Comparison of ENCODE assay signal across 25 cellular contexts in genomic region chr18:72468011-72468710, GRCh38.
A peak's percentile ranks its signal among the peaks of the same experiment; 100 is the strongest.
DNase-seq lines count a peak whose midpoint lies in the region; ATAC-seq and TF ChIP-seq lines count a peak whose summit lies in the region.
"Had no signal": no experiment of that assay in that cellular context is flagged by ENCODE, and none has a peak within 500 bp of the region (broad histone marks: within the 10 kb centered on the region; RNA-seq: fewer than 3 reads in every experiment).

No MANE protein-coding gene starts in this region.

- no peaks in the 10 kb centered on the region for H3K36me3 ChIP-seq in SU-DHL-6 (ENCODE audit: low read length)

- DNase-seq in Caki2 (ENCODE audit: low read depth) = peak; percentile 45
- peak; percentile 1 for DNase-seq in NAMALWA (ENCODE audit: low spot score)
- peak; percentile 35 for DNase-seq in kidney glomerular epithelial cell (lab: John Stamatoyannopoulos, UW)
- no peak for DNase-seq in AG20443 (ENCODE audit: low spot score)
- DNase-seq in activated CD4-positive, alpha-beta T cell treated with anti-CD3 and anti-CD28 coated beads, Interleukin-2, amount 50 U/mL, for 1 hour = no peak
- DNase-seq: DMS79, EL, GDM1, HCEC 1CT, MM.1S, NCI-H1092 treated with DMSO at 0.1 percent for 48 hours, NCI-H1436, NCI-H187, NCI-H446, NCI-H524 treated with DMSO at 0.1 percent for 48 hours, NCI-H82, SIG-M5, SK-N-SH, T-helper 17 cell had no signal

- no peaks in the 10 kb centered on the region for H3K27me3 ChIP-seq in SU-DHL-6 (ENCODE audit: low read length)

- no peak for ATAC-seq in HG02588 (IDR thresholded peaks at IDR 0.05; ENCODE audit: unreplicated experiment)
- ATAC-seq: A549, GM12878, T-helper 17 cell had no signal

- TF ChIP-seq CTCF in SU-DHL-6 (IDR thresholded peaks at IDR 0.05; ENCODE audit: insufficient read depth, low read length, poor library complexity, severe bottlenecking) = no peak

- H3K9me3 ChIP-seq in SU-DHL-6 (ENCODE audit: insufficient read depth, low read length) = no peaks in the 10 kb centered on the region
- H3K9me3 ChIP-seq: A549, SK-N-SH had no signal

- no peak overlapping the region for H3K4me2 ChIP-seq in SU-DHL-6 (ENCODE audit: low read depth, low read length, poor library complexity, severe bottlenecking)
- H3K4me2 ChIP-seq: A549, KMS-11, SK-N-SH had no signal

- H3K9ac ChIP-seq in SU-DHL-6 (ENCODE audit: low read length) = no peak overlapping the region
- H3K9ac ChIP-seq: KMS-11, SK-N-SH had no signal

- no peaks in the 10 kb centered on the region for H3F3A ChIP-seq in SU-DHL-6 (ENCODE audit: insufficient read depth)

- H3K9me2 ChIP-seq in SU-DHL-6 (replicated peaks; ENCODE audit: insufficient read depth, low read length) = no peaks in the 10 kb centered on the region
- H3K9me2 ChIP-seq: SK-N-SH had no signal

- H3K4me3 ChIP-seq in SU-DHL-6 (ENCODE audit: insufficient read depth, low read length, poor library complexity, severe bottlenecking) = no peak overlapping the region
- H3K4me3 ChIP-seq: A549, GM12878 had no signal

- in situ Hi-C loops in Caki2 (cut with HindIII; ENCODE audit: low pct_unique_long_range_greater_than_20kb, low sequenced_read_pairs) = no loop called here

- H3K79me2 ChIP-seq in SU-DHL-6 (ENCODE audit: insufficient read depth, low read length) = no peaks in the 10 kb centered on the region

- peak overlapping the region; percentile 21 for H2AFZ ChIP-seq in SU-DHL-6 (ENCODE audit: low read depth, low read length, severe bottlenecking)

- no peaks in the 10 kb centered on the region for H4K20me1 ChIP-seq in SU-DHL-6 (ENCODE audit: low read depth, low read length)

- no peak overlapping the region for H3K27ac ChIP-seq in SU-DHL-6 (ENCODE audit: low read depth, low read length)
- H3K27ac ChIP-seq: A549, HL-60, KMS-11 had no signal

Comparison
In these comparisons a context has a peak if more than half of its experiments do, and no peak if none do; other contexts are left out.
1. DNase-seq: peak in Caki2 (single experiment), NAMALWA (single experiment) and kidney glomerular epithelial cell (single experiment); none in AG20443 (single experiment) and activated CD4-positive, alpha-beta T cell treated with anti-CD3 and anti-CD28 coated beads, Interleukin-2, amount 50 U/mL, for 1 hour (single experiment).